In the genomic region with DNA sequence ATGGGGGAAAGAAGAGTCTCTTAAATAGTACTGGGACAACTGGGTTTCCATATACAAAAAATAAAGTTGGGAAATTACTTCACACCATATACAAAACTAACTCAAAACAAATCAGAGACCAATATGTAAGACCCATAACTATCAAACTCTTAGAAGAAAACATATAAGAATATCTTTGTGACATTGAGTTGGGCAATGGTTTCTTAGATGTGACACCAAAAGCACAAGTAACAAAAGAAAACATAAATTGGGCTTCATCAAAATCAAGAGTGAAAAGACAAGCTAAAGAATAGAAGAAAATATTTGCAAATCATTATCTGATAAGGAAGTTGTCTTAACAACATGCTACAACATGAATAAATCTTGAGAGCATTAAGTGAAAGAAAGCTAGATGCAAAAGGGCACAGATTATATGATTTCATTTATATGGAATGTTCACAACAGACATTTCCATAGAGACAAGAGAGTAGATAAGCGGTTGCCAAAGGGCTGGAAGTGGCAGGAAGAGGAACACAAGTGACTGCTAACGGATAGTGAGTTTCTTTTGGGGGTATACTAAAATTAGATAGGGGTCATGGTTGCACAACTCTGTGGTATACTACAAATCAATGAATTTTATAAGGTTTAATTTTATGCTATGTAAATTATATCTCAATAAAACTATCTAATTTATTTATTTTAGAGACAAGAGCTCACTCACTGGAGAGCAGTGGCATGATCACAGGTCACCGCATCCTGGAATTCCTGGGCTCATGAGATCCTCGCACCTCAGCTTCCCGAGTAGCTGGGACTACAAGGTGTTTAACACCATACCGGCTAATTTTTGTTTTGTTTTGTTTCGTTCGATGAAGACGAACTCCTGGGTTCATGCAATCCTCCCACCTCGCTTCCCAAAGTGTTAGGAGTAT, we compare ENCODE assay signal across 12 cellular contexts. TPM values are rescaled to one million over a fixed set of nuclear protein-coding genes. Genes with fewer than 3 reads are reported as not detected.
A peak's percentile ranks its signal among the peaks of the same experiment; 100 is the strongest.
DNase-seq lines count a peak whose midpoint lies in the region; ATAC-seq and TF ChIP-seq lines count a peak whose summit lies in the region.
"Had no signal": no experiment of that assay in that cellular context is flagged by ENCODE, and none has a peak within 500 bp of the region (broad histone marks: within the 10 kb centered on the region; RNA-seq: fewer than 3 reads in every experiment).

No MANE protein-coding gene starts in this region.

- CTCF ChIA-PET in HCT116 (lab: Charles Lee), result interaction anchor here (1.2 kb wide), 1 partner anchor 158 kb away, joined by 3 read pairs; no protein-coding TSS in a partner anchor
- CTCF ChIA-PET in activated CD4-positive, alpha-beta memory T cell treated with anti-CD3 and anti-CD28 coated beads, Interleukin-2, amount 10 ng/mL, durations not matched to agents 7 days and 5 days (lab: Charles Lee), result no interaction called here

- TF ChIP-seq RAD21 in HCT116 (IDR thresholded peaks at IDR 0.05; ENCODE audit: low read depth), result no peak

- H3K79me2 ChIP-seq in HCT116 (ENCODE audit: insufficient read depth, low read length), result peaks cover 95% of the 10 kb centered on the region

- no peak for ATAC-seq in HCT116
- no peak for ATAC-seq in GM18498 (IDR thresholded peaks at IDR 0.05; ENCODE audit: unreplicated experiment)
- no peak for ATAC-seq in stimulated activated effector memory CD8-positive, alpha-beta T cell treated with anti-CD3 and anti-CD28 coated beads, Interleukin-12 subunit alpha, Interleukin-12 subunit beta, amount 100 ng/mL, for 72 hours
- ATAC-seq: activated CD8-positive, alpha-beta memory T cell treated with anti-CD3 and anti-CD28 coated beads, Interleukin-2, amount 10 ng/mL, durations not matched to agents 7 days and 5 days; naive thymus-derived CD4-positive, alpha-beta T cell had no signal

- no peaks in the 10 kb centered on the region for H3K36me3 ChIP-seq in HCT116 (ENCODE audit: control insufficient read depth in 1 of 2, insufficient read depth in 2 of 2, low read length in 2 of 2)

- H3K4me1 Mint-ChIP-seq in stimulated activated effector memory CD8-positive, alpha-beta T cell treated with anti-CD3 and anti-CD28 coated beads, Interleukin-12 subunit alpha, Interleukin-12 subunit beta, amount 100 ng/mL, for 72 hours, result peaks cover 24% of the 10 kb centered on the region
- H3K4me1 Mint-ChIP-seq in activated CD4-positive, alpha-beta memory T cell treated with anti-CD3 and anti-CD28 coated beads, Interleukin-2, amount 10 ng/mL, durations not matched to agents 7 days and 5 days, result peaks cover 15% of the 10 kb centered on the region

- intact Hi-C loops in HCT116 (cut with micrococcal nuclease) (no loop called here), dorsolateral prefrontal cortex (cut with DNase I) (no loop called here)

- no peak overlapping the region for H3K4me3 Mint-ChIP-seq in stimulated activated effector memory CD8-positive, alpha-beta T cell treated with anti-CD3 and anti-CD28 coated beads, Interleukin-12 subunit alpha, Interleukin-12 subunit beta, amount 100 ng/mL, for 72 hours
- no peak overlapping the region for H3K4me3 Mint-ChIP-seq in activated CD4-positive, alpha-beta memory T cell treated with anti-CD3 and anti-CD28 coated beads, Interleukin-2, amount 10 ng/mL, durations not matched to agents 7 days and 5 days
- H3K4me3 Mint-ChIP-seq: activated CD8-positive, alpha-beta memory T cell treated with anti-CD3 and anti-CD28 coated beads, Interleukin-2, amount 10 ng/mL, durations not matched to agents 7 days and 5 days; IgD-negative memory B cell; naive thymus-derived CD4-positive, alpha-beta T cell had no signal

- no peaks in the 10 kb centered on the region for H3K36me3 Mint-ChIP-seq in stimulated activated effector memory CD8-positive, alpha-beta T cell treated with anti-CD3 and anti-CD28 coated beads, Interleukin-12 subunit alpha, Interleukin-12 subunit beta, amount 100 ng/mL, for 72 hours
- H3K36me3 Mint-ChIP-seq in activated CD4-positive, alpha-beta memory T cell treated with anti-CD3 and anti-CD28 coated beads, Interleukin-2, amount 10 ng/mL, durations not matched to agents 7 days and 5 days (ENCODE audit: low read depth), result peaks cover 20% of the 10 kb centered on the region

- peaks cover 6 to 32% of the 10 kb centered on the region in 2 experiments; a peak in 3 of 4 replicates for H3K4me1 ChIP-seq in HCT116 (ENCODE audit: control insufficient read depth in 1 of 2, insufficient read depth in 2 of 2, low read length in 2 of 2)

- in situ Hi-C loops in SK-MEL-5 (cut with HindIII; ENCODE audit: low pct_unique_long_range_greater_than_20kb, low sequenced_read_pairs), result no loop called here

- TF ChIP-seq POLR2A in HCT116 (IDR thresholded peaks at IDR 0.05; ENCODE audit: borderline replicate concordance, extremely low read depth, insufficient read depth, insufficient read length), result no peak

- H3K27ac ChIP-seq in HCT116 (ENCODE audit: low read depth, low read length) (no peak overlapping the region), dorsolateral prefrontal cortex (no peak overlapping the region)
- H3K27ac ChIP-seq: PC-9 had no signal

- H4K20me1 ChIP-seq in HCT116 (ENCODE audit: insufficient read depth), result peaks cover 5% of the 10 kb centered on the region; the same call in 1 of the 2 replicates

- no peak overlapping the region for H3K27ac Mint-ChIP-seq in stimulated activated effector memory CD8-positive, alpha-beta T cell treated with anti-CD3 and anti-CD28 coated beads, Interleukin-12 subunit alpha, Interleukin-12 subunit beta, amount 100 ng/mL, for 72 hours
- H3K27ac Mint-ChIP-seq in activated CD4-positive, alpha-beta memory T cell treated with anti-CD3 and anti-CD28 coated beads, Interleukin-2, amount 10 ng/mL, durations not matched to agents 7 days and 5 days, result no peak overlapping the region
- H3K27ac Mint-ChIP-seq: activated CD8-positive, alpha-beta memory T cell treated with anti-CD3 and anti-CD28 coated beads, Interleukin-2, amount 10 ng/mL, durations not matched to agents 7 days and 5 days; IgD-negative memory B cell had no signal

- TF ChIP-seq CTCF in HCT116 (IDR thresholded peaks at IDR 0.05 in 2 of 3, conservative IDR thresholded peaks at IDR 0.05 in 1 of 3; ENCODE audit: borderline replicate concordance in 1 of 3, insufficient read depth in 1 of 3, low read depth in 2 of 3, low read length in 2 of 3) (no peak), fibroblast of villous mesenchyme (IDR thresholded peaks at IDR 0.05; ENCODE audit: insufficient read depth, low read depth, low read length) (no peak), dorsolateral prefrontal cortex (IDR thresholded peaks at IDR 0.05 in 54 of 56, conservative IDR thresholded peaks at IDR 0.05 in 2 of 56; ENCODE audit: low read depth in 1 of 56, partially characterized antibody in 56 of 56) (no peak)

- BruUV-seq in HCT116 (replicated peaks; lab: Mats Ljungman, UMichigan), result no TSS peak

- RAD21 ChIA-PET in HCT116 (lab: Charles Lee; ENCODE audit: low non-redundant PET in 1 of 2, low total read pairs in 2 of 2, uncharacterized antibody in 2 of 2, unreplicated experiment in 2 of 2), result no interaction called here

- POLR2A ChIA-PET in HCT116 (lab: Charles Lee), result interaction anchor here (1.1 kb wide), 1 partner anchor 161 kb away, joined by 3 read pairs; no protein-coding TSS in a partner anchor
- POLR2A ChIA-PET in activated CD4-positive, alpha-beta memory T cell treated with anti-CD3 and anti-CD28 coated beads, Interleukin-2, amount 10 ng/mL, durations not matched to agents 7 days and 5 days (lab: Charles Lee), result no interaction called here

- no peak overlapping the region for H3K4me2 ChIP-seq in HCT116 (ENCODE audit: low read length)
- H3K4me2 ChIP-seq: PC-9 had no signal

- peak; percentile 3 for DNase-seq in HCT116 (ENCODE audit: low read depth, low spot score)
- DNase-seq in SK-MEL-5 (ENCODE audit: low read depth, low spot score), result peak; percentile 19
- peak; percentile 73 for DNase-seq in fibroblast of villous mesenchyme (ENCODE audit: low read depth)
- peak; percentile 79 for DNase-seq in pulmonary artery endothelial cell (ENCODE audit: low read depth, low spot score)
- DNase-seq in stimulated activated effector memory CD8-positive, alpha-beta T cell treated with anti-CD3 and anti-CD28 coated beads, Interleukin-12 subunit alpha, Interleukin-12 subunit beta, amount 100 ng/mL, for 72 hours (ENCODE audit: low spot score in 2 of 2), result no peak
- DNase-seq in activated CD4-positive, alpha-beta memory T cell treated with anti-CD3 and anti-CD28 coated beads, Interleukin-2, amount 10 ng/mL, durations not matched to agents 7 days and 5 days, result no peak
- no peak for DNase-seq in dorsolateral prefrontal cortex
- DNase-seq: activated CD8-positive, alpha-beta memory T cell treated with anti-CD3 and anti-CD28 coated beads, Interleukin-2, amount 10 ng/mL, durations not matched to agents 7 days and 5 days; naive thymus-derived CD4-positive, alpha-beta T cell had no signal

- H3K27me3 ChIP-seq in HCT116 (ENCODE audit: insufficient read depth, low read length) (no peaks in the 10 kb centered on the region), dorsolateral prefrontal cortex (no peaks in the 10 kb centered on the region)

- no peaks in the 10 kb centered on the region for H3K27me3 Mint-ChIP-seq in activated CD4-positive, alpha-beta memory T cell treated with anti-CD3 and anti-CD28 coated beads, Interleukin-2, amount 10 ng/mL, durations not matched to agents 7 days and 5 days
- H3K27me3 Mint-ChIP-seq: activated CD8-positive, alpha-beta memory T cell treated with anti-CD3 and anti-CD28 coated beads, Interleukin-2, amount 10 ng/mL, durations not matched to agents 7 days and 5 days; IgD-negative memory B cell; naive thymus-derived CD4-positive, alpha-beta T cell had no signal

- no peak overlapping the region for H3K9ac ChIP-seq in HCT116 (ENCODE audit: low read length)

- H3K9me2 ChIP-seq in HCT116 (ENCODE audit: insufficient read depth), result no peaks in the 10 kb centered on the region

- no peak overlapping the region for H2AFZ ChIP-seq in HCT116 (ENCODE audit: low read depth, low read length, poor library complexity, severe bottlenecking)
- H2AFZ ChIP-seq: PC-9 had no signal

- H3K4me3 ChIP-seq in HCT116 (replicated peaks in 1 of 2; ENCODE audit: low read depth in 1 of 2, low read length in 2 of 2) (no peak overlapping the region), fibroblast of villous mesenchyme (ENCODE audit: low read depth, low read length) (no peak overlapping the region), dorsolateral prefrontal cortex (no peak overlapping the region)
- H3K4me3 ChIP-seq: PC-9 had no signal

- H3K9me3 Mint-ChIP-seq in stimulated activated effector memory CD8-positive, alpha-beta T cell treated with anti-CD3 and anti-CD28 coated beads, Interleukin-12 subunit alpha, Interleukin-12 subunit beta, amount 100 ng/mL, for 72 hours, result no peaks in the 10 kb centered on the region
- peaks cover 5% of the 10 kb centered on the region for H3K9me3 Mint-ChIP-seq in activated CD4-positive, alpha-beta memory T cell treated with anti-CD3 and anti-CD28 coated beads, Interleukin-2, amount 10 ng/mL, durations not matched to agents 7 days and 5 days
- H3K9me3 Mint-ChIP-seq: IgD-negative memory B cell; naive thymus-derived CD4-positive, alpha-beta T cell had no signal

- H3K9me3 ChIP-seq in HCT116 (ENCODE audit: control insufficient read depth in 1 of 2, insufficient read depth in 1 of 2, low read depth in 1 of 2, low read length in 2 of 2), result no peaks in the 10 kb centered on the region

RNA-seq across cellular contexts. Expression of gene JMJD1C, which starts 35.4 kb away (rescaled TPM):
- 66.3 TPM for total RNA-seq in HCT116 (2021; ENCODE audit: unreplicated experiment)
- 12.5 and 19.0 TPM in 2 replicates for polyA plus RNA-seq in HCT116 (2012)
- 30.1 and 30.2 TPM in 2 replicates for total RNA-seq in SK-MEL-5 (2014; rRNA removed; shearing (Covaris generic))
- polyA plus RNA-seq in SK-MEL-5 (2015; cell fraction: cytosol; rRNA removed), result 16.1 and 17.3 TPM in 2 replicates
- 77.4 and 78.6 TPM in 2 replicates for polyA plus RNA-seq in SK-MEL-5 (2015; cell fraction: nucleus; rRNA removed)
- 87.0 and 98.4 TPM in 2 replicates for total RNA-seq in fibroblast of villous mesenchyme
- total RNA-seq in pulmonary artery endothelial cell, result 118 and 122 TPM in 2 replicates
- total RNA-seq in activated CD4-positive, alpha-beta memory T cell treated with anti-CD3 and anti-CD28 coated beads, Interleukin-2, amount 10 ng/mL, durations not matched to agents 7 days and 5 days, result 10 to 100 TPM; 65.6 to 66.8 TPM
- 100 to 1,000 TPM in 85 of 120 experiments, 10 to 100 TPM in 35; 80.5 to 152 (median 104) TPM for total RNA-seq in dorsolateral prefrontal cortex

Comparison
In these comparisons a context has a peak if more than half of its experiments do, and no peak if none do; other contexts are left out.
1. DNase-seq: peak in HCT116 (single experiment), SK-MEL-5 (single experiment), fibroblast of villous mesenchyme (single experiment) and pulmonary artery endothelial cell (single experiment); none in stimulated activated effector memory CD8-positive, alpha-beta T cell treated with anti-CD3 and anti-CD28 coated beads, Interleukin-12 subunit alpha, Interleukin-12 subunit beta, amount 100 ng/mL, for 72 hours (0 of 2), activated CD4-positive, alpha-beta memory T cell treated with anti-CD3 and anti-CD28 coated beads, Interleukin-2, amount 10 ng/mL, durations not matched to agents 7 days and 5 days (single experiment) and dorsolateral prefrontal cortex (0 of 10).